In the genomic region with DNA sequence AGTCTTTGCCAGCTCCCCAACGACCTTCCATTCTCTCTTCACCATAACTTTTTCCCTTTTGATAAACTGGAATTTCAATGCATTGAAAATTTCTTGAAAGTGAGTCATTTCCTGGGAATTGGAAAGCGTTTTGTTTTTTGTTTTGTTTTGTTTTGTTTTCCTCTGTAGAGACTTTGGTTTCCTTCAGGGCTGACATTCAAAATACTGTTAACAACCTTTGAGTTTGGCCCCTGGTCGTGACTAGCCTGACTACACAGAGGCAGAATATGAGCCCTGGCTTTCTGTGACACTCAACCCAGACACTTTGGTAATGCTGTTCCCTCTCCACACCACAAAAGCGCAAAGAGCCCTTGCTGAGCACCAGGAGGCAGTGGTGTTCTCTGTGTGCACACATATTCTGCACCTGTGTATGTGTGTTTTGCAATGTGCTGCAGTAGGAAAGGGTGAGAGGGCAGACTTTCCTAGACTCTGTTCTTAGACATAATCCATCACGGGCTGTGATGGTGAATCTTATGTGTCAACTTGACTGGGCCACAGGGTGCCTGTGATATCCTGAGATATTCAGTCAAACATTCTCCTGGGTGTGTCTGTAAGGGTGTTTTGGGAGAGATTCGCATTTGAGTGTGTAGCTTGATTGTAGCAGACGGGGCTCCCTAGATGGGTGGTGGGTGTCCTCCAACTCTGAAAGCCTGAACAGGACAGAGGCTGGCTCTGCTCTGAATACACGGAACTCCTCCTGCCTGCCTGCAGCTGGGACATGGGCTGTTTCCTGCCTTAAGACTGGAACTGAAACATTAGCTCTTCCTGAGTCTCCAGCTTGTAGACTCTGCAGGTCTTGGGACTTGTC, we compare ENCODE assay signal across 9 cellular contexts. TPM values are rescaled to one million over a fixed set of nuclear protein-coding genes. Genes with fewer than 3 reads are reported as not detected.
DNase-seq lines count a peak whose midpoint lies in the region; ATAC-seq and TF ChIP-seq lines count a peak whose summit lies in the region.
"Had no signal": no experiment of that assay in that cellular context is flagged by ENCODE, and none has a peak within 500 bp of the region (broad histone marks: within the 10 kb centered on the region; RNA-seq: fewer than 3 reads in every experiment).

No MANE protein-coding gene starts in this region.

- no peaks in the 10 kb centered on the region for H3K79me1 ChIP-seq in mesendoderm (ENCODE audit: low read length)

- no peak overlapping the region for H2BK120ac ChIP-seq in mesendoderm (ENCODE audit: low read depth, low read length)

- H3K79me2 ChIP-seq in PC-3 (ENCODE audit: low read length) (no peaks in the 10 kb centered on the region), mesendoderm (ENCODE audit: control insufficient read depth, insufficient read depth, low read length) (no peaks in the 10 kb centered on the region)

- no peak overlapping the region for H3K27ac ChIP-seq in PC-3 (ENCODE audit: low read length)
- H3K27ac ChIP-seq in mesendoderm (ENCODE audit: low read depth, low read length): no peak overlapping the region
- no peak overlapping the region for H3K27ac ChIP-seq in effector memory CD4-positive, alpha-beta T cell (ENCODE audit: insufficient read depth, low read length, poor library complexity, severe bottlenecking)
- H3K27ac ChIP-seq: neutrophil had no signal

- no peak overlapping the region for H2AK5ac ChIP-seq in mesendoderm (ENCODE audit: low read length)

- no CpG with 5 or more reads among the region's 8 CpGs for WGBS in mesendoderm (ENCODE audit: extremely low coverage, insufficient coverage, low lambda C conversion rate)

- ATAC-seq in HG03159 (IDR thresholded peaks at IDR 0.05; ENCODE audit: unreplicated experiment) (peak; percentile 60), PC-3 (peak; percentile 98)

- no peak overlapping the region for H4K5ac ChIP-seq in mesendoderm (ENCODE audit: low read length)

- no peaks in the 10 kb centered on the region for H3F3A ChIP-seq in PC-3 (ENCODE audit: low read length, unreplicated experiment)

- no peak overlapping the region for H2BK5ac ChIP-seq in mesendoderm (ENCODE audit: low read length)

- H3K56ac ChIP-seq in mesendoderm (ENCODE audit: low read length): no peak overlapping the region

- no peaks in the 10 kb centered on the region for H3K36me3 ChIP-seq in PC-3 (ENCODE audit: low read depth, low read length)
- H3K36me3 ChIP-seq in mesendoderm (ENCODE audit: control insufficient read depth, insufficient read depth, low read length): no peaks in the 10 kb centered on the region
- no peaks in the 10 kb centered on the region for H3K36me3 ChIP-seq in effector memory CD4-positive, alpha-beta T cell (ENCODE audit: control insufficient read depth, insufficient read depth, low read length)
- H3K36me3 ChIP-seq: neutrophil had no signal

- H3K27me3 Mint-ChIP-seq in chondrocyte (ENCODE audit: low read depth): no peaks in the 10 kb centered on the region

- H3K9me3 ChIP-seq in PC-3 (ENCODE audit: low read length): no peaks in the 10 kb centered on the region
- H3K9me3 ChIP-seq in effector memory CD4-positive, alpha-beta T cell (ENCODE audit: control insufficient read depth, low read length): no peaks in the 10 kb centered on the region
- H3K9me3 ChIP-seq: neutrophil had no signal

- H3K4me3 Mint-ChIP-seq in chondrocyte (ENCODE audit: unreplicated experiment): no peak overlapping the region

- H4K20me1 ChIP-seq in PC-3 (ENCODE audit: low read length): no peaks in the 10 kb centered on the region

- intact Hi-C loops in PC-3 (cut with micrococcal nuclease): loop anchor here (1.0 to 10.0 kb wide), 2 partner anchors 106 to 210 kb away; no protein-coding TSS in a partner anchor

- H3K27me3 ChIP-seq in PC-3 (ENCODE audit: low read length): no peaks in the 10 kb centered on the region
- H3K27me3 ChIP-seq in mesendoderm (ENCODE audit: insufficient read depth, low read length, poor library complexity): no peaks in the 10 kb centered on the region
- H3K27me3 ChIP-seq in effector memory CD4-positive, alpha-beta T cell (replicated peaks; ENCODE audit: control insufficient read depth, insufficient read depth, low read length, poor library complexity, severe bottlenecking): no peaks in the 10 kb centered on the region

- no peaks in the 10 kb centered on the region for H3K36me3 Mint-ChIP-seq in chondrocyte (ENCODE audit: low read depth)

- peaks cover 9% of the 10 kb centered on the region for H3K4me1 ChIP-seq in PC-3 (ENCODE audit: insufficient read depth, low read length)
- no peaks in the 10 kb centered on the region for H3K4me1 ChIP-seq in mesendoderm (ENCODE audit: control insufficient read depth, low read depth, low read length)
- no peaks in the 10 kb centered on the region for H3K4me1 ChIP-seq in effector memory CD4-positive, alpha-beta T cell (ENCODE audit: control insufficient read depth, insufficient read depth, low read length, poor library complexity, severe bottlenecking)

- in situ Hi-C loops in GM13976 (cut with MboI; ENCODE audit: low sequenced_read_pairs, unreplicated experiment): no loop called here

- H3K4me3 ChIP-seq in PC-3 (ENCODE audit: low read length) (no peak overlapping the region), mesendoderm (ENCODE audit: low read length) (no peak overlapping the region)
- no peak overlapping the region for H3K4me3 ChIP-seq in effector memory CD4-positive, alpha-beta T cell (ENCODE audit: insufficient read depth, low read depth, low read length, poor library complexity, severe bottlenecking)

- no peak overlapping the region for H3K27ac Mint-ChIP-seq in chondrocyte (ENCODE audit: unreplicated experiment)

- peak overlapping the region; percentile 29 for H3K4me2 ChIP-seq in PC-3 (ENCODE audit: low read length)
- H3K4me2 ChIP-seq in mesendoderm (ENCODE audit: low read length): no peak overlapping the region

- peaks cover 13% of the 10 kb centered on the region for H3K4me1 Mint-ChIP-seq in chondrocyte (ENCODE audit: low read depth)

- CTCF ChIA-PET in PC-3 (lab: Charles Lee): interaction anchor here (0.6 kb wide), 1 partner anchor 29 kb away, joined by 3 read pairs; no protein-coding TSS in a partner anchor

- H3K9ac ChIP-seq in PC-3 (ENCODE audit: low read length) (no peak overlapping the region), mesendoderm (ENCODE audit: low read length) (no peak overlapping the region)

- H2AFZ ChIP-seq in PC-3 (ENCODE audit: low read length): peak overlapping the region; percentile 41; the same call in 1 of the 2 replicates

- no TSS peak for BruUV-seq in PC-3 (replicated peaks; lab: Mats Ljungman, UMichigan)

- no peak overlapping the region for H3K18ac ChIP-seq in mesendoderm (ENCODE audit: low read length)

- no peak overlapping the region for H3K23ac ChIP-seq in mesendoderm (ENCODE audit: low read length)

- DNase-seq in AG20443 (ENCODE audit: low spot score) (peak; percentile 75), GM13976 (ENCODE audit: low spot score) (peak; percentile 76), PC-3 (peak; percentile 70), chondrocyte (ENCODE audit: low spot score) (no peak), mesendoderm (peak; percentile 65), C1 segment of cervical spinal cord (lab: John Stamatoyannopoulos, UW) (no peak)
- no peak for DNase-seq in effector memory CD4-positive, alpha-beta T cell

- no peaks in the 10 kb centered on the region for H3K9me3 Mint-ChIP-seq in chondrocyte (ENCODE audit: low read depth)

- no peak overlapping the region for H2BK15ac ChIP-seq in mesendoderm (replicated peaks; ENCODE audit: low read depth)

- H3K4ac ChIP-seq in mesendoderm (ENCODE audit: low read depth, low read length): no peak overlapping the region

- TF ChIP-seq CTCF in GM13976 (IDR thresholded peaks at IDR 0.05; ENCODE audit: borderline replicate concordance, control extremely low read depth, extremely low read depth, insufficient read depth, missing control alignments): peak; percentile 68
- TF ChIP-seq CTCF in PC-3 (conservative IDR thresholded peaks at IDR 0.05; ENCODE audit: low read depth, low read length): peak; percentile 86
- TF ChIP-seq CTCF in chondrocyte (IDR thresholded peaks at IDR 0.05): peak; percentile 87

- no peaks in the 10 kb centered on the region for H3K9me2 ChIP-seq in PC-3 (replicated peaks; ENCODE audit: low read length)

- H4K8ac ChIP-seq in mesendoderm (ENCODE audit: low read depth, low read length): no peak overlapping the region

- POLR2A ChIA-PET in PC-3 (lab: Charles Lee; ENCODE audit: unreplicated experiment): interaction anchor here (0.6 kb wide), 1 partner anchor 67 kb away, joined by 3 read pairs; no protein-coding TSS in a partner anchor

RNA-seq across cellular contexts. Expression of a gene that starts 29.5 kb away (rescaled TPM):
- total RNA-seq in PC-3 (2014; rRNA removed) (47.1 and 60.2 TPM in 2 replicates), chondrocyte (110 to 139 TPM (median 112 TPM) in 3 replicates)
- polyA plus RNA-seq in mesendoderm (2013, experiment 1 of 2): 49.3 TPM
- 49.3 TPM for polyA plus RNA-seq in mesendoderm (2013, experiment 2 of 2)

Comparison
In these comparisons a context has a peak if more than half of its experiments do, and no peak if none do; other contexts are left out.
1. DNase-seq: peak in AG20443 (single experiment), GM13976 (single experiment), PC-3 (single experiment) and mesendoderm (single experiment); none in chondrocyte (single experiment), C1 segment of cervical spinal cord (0 of 14) and effector memory CD4-positive, alpha-beta T cell (0 of 3).
2. Peak in every context shown above with its lines, with median percentiles within 50 percentile points of each other: CTCF ChIP-seq.